Comparison of ENCODE assay signal across 8 cellular contexts in the genomic region with DNA sequence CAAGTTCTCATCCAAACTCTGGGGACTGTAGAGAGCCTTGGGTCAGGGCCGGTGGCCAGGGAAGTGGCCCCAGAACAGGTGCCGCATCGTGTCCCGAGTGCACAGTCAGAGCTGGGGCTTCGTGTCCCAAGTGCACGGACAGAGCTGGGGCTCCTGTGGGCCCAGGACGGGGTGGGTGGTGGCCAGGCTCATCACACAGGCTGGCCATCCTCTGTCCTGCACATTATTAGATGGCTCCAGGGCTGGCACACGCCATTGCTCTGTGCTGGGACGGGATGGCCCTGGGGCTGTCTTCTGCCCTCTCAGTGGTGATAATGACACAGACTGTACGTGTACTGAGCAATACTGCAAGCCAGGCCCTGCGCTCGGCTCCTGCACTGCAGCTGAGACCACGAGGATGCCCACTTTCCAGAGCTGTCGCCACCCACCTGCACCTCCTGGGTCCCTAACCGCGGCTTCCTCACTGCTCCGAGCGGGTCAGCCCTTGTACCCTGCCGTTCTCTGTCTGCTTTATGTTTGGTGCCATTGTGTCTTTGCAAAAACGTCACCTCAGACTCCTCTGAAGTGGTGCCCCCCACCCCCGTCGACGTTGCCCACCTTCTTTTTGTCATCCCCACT. TPM values are rescaled to one million over a fixed set of nuclear protein-coding genes. Genes with fewer than 3 reads are reported as not detected.
DNase-seq lines count a peak whose midpoint lies in the region; ATAC-seq and TF ChIP-seq lines count a peak whose summit lies in the region.

No MANE protein-coding gene starts in this region.

- TF ChIP-seq CTCF in GM06990 (IDR thresholded peaks at IDR 0.05; ENCODE audit: insufficient read depth, low read length, poor library complexity, severe bottlenecking) = no peak
- TF ChIP-seq CTCF in fibroblast of mammary gland (conservative IDR thresholded peaks at IDR 0.05; ENCODE audit: control insufficient read depth, insufficient read depth, low read depth, low read length) = no peak
- no peak for TF ChIP-seq CTCF in sigmoid colon (IDR thresholded peaks at IDR 0.05)

- no peak for TF ChIP-seq POLR2A in sigmoid colon (IDR thresholded peaks at IDR 0.05)

- no peaks in the 10 kb centered on the region; the same call in 1 of the 2 replicates for H3K36me3 ChIP-seq in GM06990 (ENCODE audit: control insufficient read depth, insufficient read depth, low read length)
- no peaks in the 10 kb centered on the region for H3K36me3 ChIP-seq in SJSA1
- H3K36me3 ChIP-seq in sigmoid colon = no peaks in the 10 kb centered on the region

- H3K9me3 ChIP-seq in SJSA1 (replicated peaks) (no peaks in the 10 kb centered on the region), sigmoid colon (no peaks in the 10 kb centered on the region)

- H3K27ac ChIP-seq in SJSA1 (no peak overlapping the region), sigmoid colon (no peak overlapping the region)

- DNase-seq in GM06990 (ENCODE audit: extremely low read depth, insufficient read length) (no peak), SJSA1 (ENCODE audit: low read depth in 1 of 2, low spot score in 2 of 2) (no peak), fibroblast of mammary gland (ENCODE audit: low read depth) (no peak), sigmoid colon (no peak), NCI-H187 treated with DMSO at 0.1 percent for 48 hours (lab: John Stamatoyannopoulos, UW) (no peak), HUDEP-2 (lab: John Stamatoyannopoulos, UW; ENCODE audit: unreplicated experiment in 76 of 76) (no peak), left lobe of liver (ENCODE audit: low spot score) (no peak)
- DNase-seq in NK-92 treated with Interleukin-12 subunit alpha and Interleukin-12 subunit beta, amount 100 ng/mL, for 24 hours (lab: John Stamatoyannopoulos, UW) = no peak

- H3K27me3 ChIP-seq in GM06990 (replicated peaks; ENCODE audit: control insufficient read depth, insufficient read depth, low read length) (no peaks in the 10 kb centered on the region; the same call in 1 of the 2 replicates), SJSA1 (replicated peaks) (peaks cover 8% of the 10 kb centered on the region), sigmoid colon (no peaks in the 10 kb centered on the region)

- no peak for ATAC-seq in left lobe of liver

- H3K4me3 ChIP-seq in GM06990 (replicated peaks; ENCODE audit: low read depth, low read length) (peak overlapping the region; percentile 75), SJSA1 (0 out of 2 replicates have a peak overlapping the region, but pooled peaks have one; percentile 52), fibroblast of mammary gland (ENCODE audit: control insufficient read depth, low read depth, low read length) (peak overlapping the region; percentile 63), sigmoid colon (peak overlapping the region; percentile 44 to 96 (median 66))

- WGBS in sigmoid colon, 2 donors = 74 to 78% methylated on average over 23 of the region's 23 CpGs

- intact Hi-C loops in sigmoid colon (cut with DNase I) = loop anchor here (10.0 kb wide), 1 partner anchor 347 kb away; a partner anchor contains a TSS

- H3K4me1 ChIP-seq in SJSA1 (replicated peaks) (peaks cover 20% of the 10 kb centered on the region), sigmoid colon (peaks cover 0 to 69% (median 67%) of the 10 kb centered on the region in 4 donors)

- TF ChIP-seq EP300 in sigmoid colon (IDR thresholded peaks at IDR 0.05) = no peak

RNA-seq across cellular contexts. Expression of a gene that starts 1.9 kb away (rescaled TPM):
- total RNA-seq in SJSA1 (2014; rRNA removed; shearing (Covaris generic)) = 0.66 and 2.8 TPM in 2 replicates
- 10 to 100 TPM in 2 of 4 donors, 1 to 10 TPM in 2; 3.9 to 14.7 (median 7.7) TPM for total RNA-seq in sigmoid colon
- 10 to 100 TPM in 2 of 3 donors, 1 to 10 TPM in 1; 8.4 to 37.0 (median 10.6) TPM for polyA plus RNA-seq in sigmoid colon
- total RNA-seq in left lobe of liver = 44.9 TPM
